ENCODE assay signal across 17 cellular contexts in the genomic region with DNA sequence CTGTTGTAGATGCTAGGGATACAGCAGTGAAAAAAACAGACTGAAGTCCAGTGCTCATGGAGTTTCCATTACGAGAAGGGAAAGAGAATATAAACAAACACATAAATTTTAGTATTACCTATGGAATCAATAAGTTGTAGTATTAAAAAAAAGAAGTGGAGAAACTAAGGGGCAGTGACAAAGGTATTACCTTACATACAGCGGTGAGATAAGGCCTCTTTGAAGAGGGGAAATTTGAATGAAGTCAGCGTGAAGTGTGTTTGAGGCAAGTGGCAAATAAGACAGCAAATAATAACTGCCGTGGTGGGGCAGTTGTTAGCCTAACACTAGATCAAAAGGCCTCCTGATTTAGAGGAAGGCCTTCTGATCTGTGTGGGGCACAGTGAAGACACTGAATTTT. TPM values are rescaled to one million over a fixed set of nuclear protein-coding genes. Genes with fewer than 3 reads are reported as not detected.
DNase-seq lines count a peak whose midpoint lies in the region; ATAC-seq lines count a peak whose summit lies in the region.
"Had no signal": no experiment of that assay in that cellular context is flagged by ENCODE, and none has a peak within 500 bp of the region (broad histone marks: within the 10 kb centered on the region; RNA-seq: fewer than 3 reads in every experiment).

No MANE protein-coding gene starts in this region.

- ATAC-seq in activated T-cell treated with anti-CD3 and anti-CD28 coated beads, Interleukin-2, amount 50 U/mL, for 4 hours = no peak
- ATAC-seq in T-helper 17 cell = peak; percentile 69
- peak in 1 of 2 donors; percentile 53 for ATAC-seq in naive thymus-derived CD8-positive, alpha-beta T cell
- ATAC-seq: activated T-cell treated with anti-CD3 and anti-CD28 coated beads, Interleukin-2, amount 50 U/mL, for 72 hours; sciatic nerve had no signal

- peaks cover 78% of the 10 kb centered on the region for H3K36me3 Mint-ChIP-seq in activated T-cell treated with anti-CD3 and anti-CD28 coated beads, Interleukin-2, amount 50 U/mL, for 24 hours (ENCODE audit: low read depth)
- H3K36me3 Mint-ChIP-seq in activated T-cell treated with anti-CD3 and anti-CD28 coated beads, Interleukin-2, amount 50 U/mL, for 4 hours (ENCODE audit: insufficient read depth) = peaks cover 46% of the 10 kb centered on the region
- peaks cover 3% of the 10 kb centered on the region for H3K36me3 Mint-ChIP-seq in T-helper 17 cell (ENCODE audit: low read depth)
- H3K36me3 Mint-ChIP-seq in naive thymus-derived CD8-positive, alpha-beta T cell = peaks cover 27 to 48% (median 46%) of the 10 kb centered on the region in 3 donors

- POLR2A ChIA-PET in naive thymus-derived CD8-positive, alpha-beta T cell (lab: Charles Lee) = no interaction called here

- peaks cover 52% of the 10 kb centered on the region for H3K4me1 Mint-ChIP-seq in activated T-cell treated with anti-CD3 and anti-CD28 coated beads, Interleukin-2, amount 50 U/mL, for 24 hours (ENCODE audit: low read depth)
- peaks cover 45% of the 10 kb centered on the region for H3K4me1 Mint-ChIP-seq in activated T-cell treated with anti-CD3 and anti-CD28 coated beads, Interleukin-2, amount 50 U/mL, for 4 hours (ENCODE audit: low read depth)
- peaks cover 32% of the 10 kb centered on the region for H3K4me1 Mint-ChIP-seq in T-helper 17 cell
- peaks cover 22 to 63% (median 55%) of the 10 kb centered on the region in 4 donors for H3K4me1 Mint-ChIP-seq in naive thymus-derived CD8-positive, alpha-beta T cell

- peak overlapping the region; percentile 24 for H3K27ac Mint-ChIP-seq in activated T-cell treated with anti-CD3 and anti-CD28 coated beads, Interleukin-2, amount 50 U/mL, for 24 hours
- peak overlapping the region; percentile 77 for H3K27ac Mint-ChIP-seq in T-helper 17 cell
- H3K27ac Mint-ChIP-seq in naive thymus-derived CD8-positive, alpha-beta T cell = peak overlapping the region; percentile 17 to 87 (median 70)
- H3K27ac Mint-ChIP-seq: activated T-cell treated with anti-CD3 and anti-CD28 coated beads, Interleukin-2, amount 50 U/mL, for 72 hours had no signal

- peaks cover 2% of the 10 kb centered on the region for H3K9me3 ChIP-seq in T-helper 17 cell (ENCODE audit: control insufficient read depth, low read length, poor library complexity, severe bottlenecking)
- H3K9me3 ChIP-seq: thyroid gland had no signal

- H3K27me3 Mint-ChIP-seq in activated T-cell treated with anti-CD3 and anti-CD28 coated beads, Interleukin-2, amount 50 U/mL, for 24 hours = no peaks in the 10 kb centered on the region
- H3K27me3 Mint-ChIP-seq in activated T-cell treated with anti-CD3 and anti-CD28 coated beads, Interleukin-2, amount 50 U/mL, for 4 hours (ENCODE audit: low read depth) = no peaks in the 10 kb centered on the region
- H3K27me3 Mint-ChIP-seq in T-helper 17 cell = no peaks in the 10 kb centered on the region
- H3K27me3 Mint-ChIP-seq in naive thymus-derived CD8-positive, alpha-beta T cell = no peaks in the 10 kb centered on the region

- peaks cover 26% of the 10 kb centered on the region for H3K9me3 Mint-ChIP-seq in activated T-cell treated with anti-CD3 and anti-CD28 coated beads, Interleukin-2, amount 50 U/mL, for 24 hours
- H3K9me3 Mint-ChIP-seq in activated T-cell treated with anti-CD3 and anti-CD28 coated beads, Interleukin-2, amount 50 U/mL, for 4 hours = peaks cover 18% of the 10 kb centered on the region
- H3K9me3 Mint-ChIP-seq in naive thymus-derived CD8-positive, alpha-beta T cell = peaks cover 6 to 31% (median 17%) of the 10 kb centered on the region in 9 donors

- no peak overlapping the region for H3K4me3 Mint-ChIP-seq in activated T-cell treated with anti-CD3 and anti-CD28 coated beads, Interleukin-2, amount 50 U/mL, for 24 hours
- H3K4me3 Mint-ChIP-seq in activated T-cell treated with anti-CD3 and anti-CD28 coated beads, Interleukin-2, amount 50 U/mL, for 4 hours = no peak overlapping the region
- H3K4me3 Mint-ChIP-seq in T-helper 17 cell = no peak overlapping the region
- H3K4me3 Mint-ChIP-seq in naive thymus-derived CD8-positive, alpha-beta T cell = peak overlapping the region in 5 of 10 donors; percentile 4 to 14 (median 10)

- DNase-seq in activated T-cell treated with anti-CD3 and anti-CD28 coated beads, Interleukin-2, amount 50 U/mL, for 24 hours = no peak
- DNase-seq in activated T-cell treated with anti-CD3 and anti-CD28 coated beads, Interleukin-2, amount 50 U/mL, for 4 hours = no peak
- DNase-seq in NCI-H1930 (lab: John Stamatoyannopoulos, UW) (peak; percentile 44 to 70), T-helper 17 cell (no peak), GM03348 (ENCODE audit: low spot score) (no peak), HCEC 1CT (no peak)
- DNase-seq in naive thymus-derived CD8-positive, alpha-beta T cell = no peak
- DNase-seq in stimulated activated CD4-positive, alpha-beta T cell treated with anti-CD3 and anti-CD28 coated beads, Interleukin-2, amount 100 ng/mL, for 48 hours = no peak
- DNase-seq: activated CD4-positive, alpha-beta T cell treated with anti-CD3 and anti-CD28 coated beads for 48 hours; activated T-cell treated with anti-CD3 and anti-CD28 coated beads, Interleukin-2, amount 50 U/mL, for 72 hours; aorta; SIG-M5; stimulated activated CD4-positive, alpha-beta T cell treated with anti-CD3 and anti-CD28 coated beads, Interleukin-2, amount 100 ng/mL, for 24 hours; stimulated activated CD8-positive, alpha-beta memory T cell treated with anti-CD3 and anti-CD28 coated beads, Interleukin-4, amount 100 ng/mL, for 48 hours; T-helper 9 cell; thyroid gland had no signal

RNA-seq across cellular contexts. Expression of gene TLK1, which starts 57.9 kb away (rescaled TPM):
- 10 to 100 TPM; 78.3 to 81.1 (median 80.8) TPM for total RNA-seq in activated T-cell treated with anti-CD3 and anti-CD28 coated beads, Interleukin-2, amount 50 U/mL, for 4 hours
- 100 to 1,000 TPM; 147 to 193 TPM for total RNA-seq in T-helper 17 cell
- 100 to 1,000 TPM; 150 to 159 TPM for total RNA-seq in naive thymus-derived CD8-positive, alpha-beta T cell
- polyA plus RNA-seq in naive thymus-derived CD8-positive, alpha-beta T cell = 10 to 100 TPM; 27.3 to 53.7 (median 34.3) TPM

Comparison
In these comparisons a context has a peak if more than half of its experiments do, and no peak if none do; other contexts are left out.
1. DNase-seq: peak in NCI-H1930 (2 of 2); none in activated T-cell treated with anti-CD3 and anti-CD28 coated beads, Interleukin-2, amount 50 U/mL, for 24 hours (single experiment), activated T-cell treated with anti-CD3 and anti-CD28 coated beads, Interleukin-2, amount 50 U/mL, for 4 hours (single experiment), T-helper 17 cell (0 of 3), naive thymus-derived CD8-positive, alpha-beta T cell (0 of 10), GM03348 (single experiment), stimulated activated CD4-positive, alpha-beta T cell treated with anti-CD3 and anti-CD28 coated beads, Interleukin-2, amount 100 ng/mL, for 48 hours (0 of 2) and HCEC 1CT (single experiment).
2. H3K27ac Mint-ChIP-seq: peak in every context shown above with its lines; median percentile 77 in T-helper 17 cell; 70 in naive thymus-derived CD8-positive, alpha-beta T cell; 24 in activated T-cell treated with anti-CD3 and anti-CD28 coated beads, Interleukin-2, amount 50 U/mL, for 24 hours.